11 cellular contexts compared by ENCODE assay signal in genomic region chr1:205823260-205823659, GRCh38. TPM values are rescaled to one million over a fixed set of nuclear protein-coding genes. Genes with fewer than 3 reads are reported as not detected.
DNase-seq lines count a peak whose midpoint lies in the region; ATAC-seq, FAIRE-seq and TF ChIP-seq lines count a peak whose summit lies in the region.
"Not testable (repeated sequence)": the region's sequence is repeated elsewhere in the genome, so short reads cannot be mapped to it uniquely, and the experiment has no call there.
"Had no signal": no experiment of that assay in that cellular context is flagged by ENCODE, and none has a peak within 500 bp of the region (broad histone marks: within the 10 kb centered on the region; RNA-seq: fewer than 3 reads in every experiment).

No MANE protein-coding gene starts in this region.

- not testable (repeated sequence) for H4K20me1 ChIP-seq in Loucy (ENCODE audit: insufficient read depth, low read length, poor library complexity, severe bottlenecking); SU-DHL-6 (ENCODE audit: low read depth, low read length)

- not testable (repeated sequence) for TF ChIP-seq CTCF in Loucy (conservative IDR thresholded peaks at IDR 0.05; ENCODE audit: low read length); SU-DHL-6 (IDR thresholded peaks at IDR 0.05; ENCODE audit: insufficient read depth, low read length, poor library complexity, severe bottlenecking)

- H3K36me3 Mint-ChIP-seq in CD4-positive, CD25-positive, alpha-beta regulatory T cell: peaks cover 14% of the 10 kb centered on the region
- not testable (repeated sequence) for H3K36me3 Mint-ChIP-seq in activated T-cell treated with anti-CD3 and anti-CD28 coated beads, Interleukin-2, amount 50 U/mL, for 4 hours (ENCODE audit: insufficient read depth); memory B cell

- H3K27ac ChIP-seq in CD4-positive, CD25-positive, alpha-beta regulatory T cell (ENCODE audit: insufficient read depth, low read length, poor library complexity, severe bottlenecking): not testable (repeated sequence)
- H3K27ac ChIP-seq in SU-DHL-6 (ENCODE audit: low read depth, low read length): peak overlapping the region; percentile 92

- ATAC-seq in CD4-positive, CD25-positive, alpha-beta regulatory T cell (ENCODE audit: low read depth in 2 of 2); activated T-cell treated with anti-CD3 and anti-CD28 coated beads, Interleukin-2, amount 50 U/mL, for 4 hours: not testable (repeated sequence)
- ATAC-seq in HG02840 (IDR thresholded peaks at IDR 0.05; ENCODE audit: low FRiP score, unreplicated experiment) (peak; percentile 69), memory B cell (ENCODE audit: low read depth) (peak; percentile 56)

- H3F3A ChIP-seq in Loucy (ENCODE audit: low read depth): not testable (repeated sequence)
- H3F3A ChIP-seq in SU-DHL-6 (ENCODE audit: insufficient read depth): peaks cover 16% of the 10 kb centered on the region

- peak; percentile 28 for FAIRE-seq in GM19239 (lab: Jason Lieb, UNC)

- H3K4me3 Mint-ChIP-seq in CD4-positive, CD25-positive, alpha-beta regulatory T cell: peak overlapping the region in 3 of 4 donors; percentile 6 to 82 (median 48)
- H3K4me3 Mint-ChIP-seq in activated T-cell treated with anti-CD3 and anti-CD28 coated beads, Interleukin-2, amount 50 U/mL, for 4 hours: peak overlapping the region; percentile 16
- H3K4me3 Mint-ChIP-seq in memory B cell: not testable (repeated sequence)

- H3K4me2 ChIP-seq in Loucy (ENCODE audit: low read depth, low read length, poor library complexity, severe bottlenecking): peak overlapping the region; percentile 49
- H3K4me2 ChIP-seq in SU-DHL-6 (ENCODE audit: low read depth, low read length, poor library complexity, severe bottlenecking): peak overlapping the region; percentile 78

- H3K9me3 Mint-ChIP-seq in CD4-positive, CD25-positive, alpha-beta regulatory T cell; activated T-cell treated with anti-CD3 and anti-CD28 coated beads, Interleukin-2, amount 50 U/mL, for 4 hours; memory B cell: not testable (repeated sequence)

- H3K36me3 ChIP-seq in CD4-positive, CD25-positive, alpha-beta regulatory T cell (ENCODE audit: control insufficient read depth, insufficient read depth, low read length); Loucy (ENCODE audit: insufficient read depth, low read length); SU-DHL-6 (ENCODE audit: low read length): not testable (repeated sequence)

- not testable (repeated sequence) for H2AFZ ChIP-seq in Loucy (ENCODE audit: low read length); SU-DHL-6 (ENCODE audit: low read depth, low read length, severe bottlenecking)

- not testable (repeated sequence) for H3K4me1 ChIP-seq in CD4-positive, CD25-positive, alpha-beta regulatory T cell (ENCODE audit: control insufficient read depth, insufficient read depth, low read length, poor library complexity, severe bottlenecking)
- peaks cover 21% of the 10 kb centered on the region for H3K4me1 ChIP-seq in Loucy (ENCODE audit: insufficient read depth, low read length, poor library complexity, severe bottlenecking)

- H3K4me3 ChIP-seq in CD4-positive, CD25-positive, alpha-beta regulatory T cell (ENCODE audit: low read depth, low read length): not testable (repeated sequence)
- H3K4me3 ChIP-seq in Loucy (ENCODE audit: low read length, poor library complexity, severe bottlenecking) (peak overlapping the region; percentile 22), SU-DHL-6 (ENCODE audit: insufficient read depth, low read length, poor library complexity, severe bottlenecking) (peak overlapping the region; percentile 42)

- H3K9me3 ChIP-seq in CD4-positive, CD25-positive, alpha-beta regulatory T cell (ENCODE audit: control insufficient read depth in 2 of 2, low read length in 2 of 2); Loucy (ENCODE audit: insufficient read depth, low read depth, low read length); SU-DHL-6 (ENCODE audit: insufficient read depth, low read length): not testable (repeated sequence)

- H3K27me3 Mint-ChIP-seq in CD4-positive, CD25-positive, alpha-beta regulatory T cell; activated T-cell treated with anti-CD3 and anti-CD28 coated beads, Interleukin-2, amount 50 U/mL, for 4 hours (ENCODE audit: low read depth); memory B cell: not testable (repeated sequence)

- H3K9ac ChIP-seq in Loucy (ENCODE audit: low read depth, low read length, poor library complexity, severe bottlenecking): not testable (repeated sequence)
- peak overlapping the region; percentile 23; the same call in 1 of the 2 replicates for H3K9ac ChIP-seq in SU-DHL-6 (ENCODE audit: low read length)

- H3K79me2 ChIP-seq in Loucy (ENCODE audit: insufficient read depth, low read length); SU-DHL-6 (ENCODE audit: insufficient read depth, low read length): not testable (repeated sequence)

- peak in 1 of 3 donors; percentile 36 for DNase-seq in CD4-positive, CD25-positive, alpha-beta regulatory T cell
- not testable (repeated sequence) for DNase-seq in GM19239 (ENCODE audit: insufficient read length, low spot score); activated T-cell treated with anti-CD3 and anti-CD28 coated beads, Interleukin-2, amount 50 U/mL, for 4 hours; memory B cell (ENCODE audit: low spot score in 2 of 2)

- H3K9me2 ChIP-seq in Loucy (replicated peaks; ENCODE audit: low read depth, low read length); SU-DHL-6 (replicated peaks; ENCODE audit: insufficient read depth, low read length): not testable (repeated sequence)

- H3K27me3 ChIP-seq in CD4-positive, CD25-positive, alpha-beta regulatory T cell (ENCODE audit: control insufficient read depth, insufficient read depth, low read length); Loucy (ENCODE audit: insufficient read depth, low read length, poor library complexity, severe bottlenecking); SU-DHL-6 (ENCODE audit: low read length): not testable (repeated sequence)

- H3K4me1 Mint-ChIP-seq in CD4-positive, CD25-positive, alpha-beta regulatory T cell: peaks cover 0 to 26% (median 13%) of the 10 kb centered on the region in 4 donors
- H3K4me1 Mint-ChIP-seq in activated T-cell treated with anti-CD3 and anti-CD28 coated beads, Interleukin-2, amount 50 U/mL, for 4 hours (ENCODE audit: low read depth): peaks cover 17% of the 10 kb centered on the region
- H3K4me1 Mint-ChIP-seq in memory B cell: not testable (repeated sequence)

- H3K27ac Mint-ChIP-seq in CD4-positive, CD25-positive, alpha-beta regulatory T cell: peak overlapping the region in 2 of 3 donors; percentile 26 to 80
- H3K27ac Mint-ChIP-seq in memory B cell: not testable (repeated sequence)

RNA-seq across cellular contexts. Expression of gene SLC41A1, which starts 10.3 kb away (rescaled TPM):
- total RNA-seq in CD4-positive, CD25-positive, alpha-beta regulatory T cell: 33.2 TPM
- polyA plus RNA-seq in CD4-positive, CD25-positive, alpha-beta regulatory T cell: 10 to 100 TPM; 10.8 to 18.5 (median 13.4) TPM
- total RNA-seq in activated T-cell treated with anti-CD3 and anti-CD28 coated beads, Interleukin-2, amount 50 U/mL, for 4 hours: 10 to 100 TPM; 32.2 to 36.6 (median 32.4) TPM

RNA-seq across cellular contexts. Expression of gene PM20D1, which starts 26.7 kb away (rescaled TPM):
- 3.8 TPM for total RNA-seq in CD4-positive, CD25-positive, alpha-beta regulatory T cell
- 1 to 10 TPM; 2.3 to 3.9 (median 3.6) TPM for polyA plus RNA-seq in CD4-positive, CD25-positive, alpha-beta regulatory T cell
- total RNA-seq in activated T-cell treated with anti-CD3 and anti-CD28 coated beads, Interleukin-2, amount 50 U/mL, for 4 hours: under 1 TPM in 2 of 3 donors, not detected in 1; 0.20 to 0.24 TPM
- total RNA-seq: A172, HT1080, OCI-LY7 had no signal
- polyA plus RNA-seq: GM23338 had no signal

RNA-seq across cellular contexts. Expression of gene RAB29, which starts 48.0 kb away (rescaled TPM):
- 37.0 TPM for total RNA-seq in CD4-positive, CD25-positive, alpha-beta regulatory T cell
- polyA plus RNA-seq in CD4-positive, CD25-positive, alpha-beta regulatory T cell: 100 to 1,000 TPM in 1 of 4 donors, 10 to 100 TPM in 3; 94.9 to 119 (median 98.6) TPM
- total RNA-seq in activated T-cell treated with anti-CD3 and anti-CD28 coated beads, Interleukin-2, amount 50 U/mL, for 4 hours: 10 to 100 TPM; 14.6 to 23.0 (median 19.0) TPM
